8 cellular contexts compared by ENCODE assay signal in genomic region chr5:170633235-170634041, GRCh38.
A peak's percentile ranks its signal among the peaks of the same experiment; 100 is the strongest.
DNase-seq lines count a peak whose midpoint lies in the region; ATAC-seq and TF ChIP-seq lines count a peak whose summit lies in the region.

No MANE protein-coding gene starts in this region.

- peak; percentile 10 for ATAC-seq in GM18909 (IDR thresholded peaks at IDR 0.05; ENCODE audit: poor library complexity, unreplicated experiment)
- peak; percentile 86 for ATAC-seq in sciatic nerve

- intact Hi-C loops in sciatic nerve (cut with DNase I) = loop anchor here (2.0 kb wide), 1 partner anchor 197 kb away; no protein-coding TSS in a partner anchor

- H3K36me3 Mint-ChIP-seq in brain = no peaks in the 10 kb centered on the region

- peaks cover 10% of the 10 kb centered on the region; the same call in 1 of the 2 replicates for H3K4me1 ChIP-seq in iPS-20b (ENCODE audit: insufficient read depth, low read length)

- DNase-seq in AG09319 (ENCODE audit: extremely low read depth, low read depth) (peak; percentile 44), NCI-H82 treated with DMSO at 0.1 percent for 48 hours (lab: John Stamatoyannopoulos, UW; ENCODE audit: unreplicated experiment) (peak; percentile 6), sciatic nerve (ENCODE audit: low spot score) (peak; percentile 71), HuH-7.5 (ENCODE audit: low spot score) (no peak)
- DNase-seq in stimulated activated CD4-positive, alpha-beta T cell treated with anti-CD3 and anti-CD28 coated beads, Interleukin-1b, Interleukin-23, amount 100 ng/mL, for 48 hours = no peak

- H3K27me3 Mint-ChIP-seq in brain = peaks cover 6% of the 10 kb centered on the region

- peak overlapping the region; percentile 74 for H3K4me3 ChIP-seq in iPS-20b (ENCODE audit: low read length)

- H3K9me3 Mint-ChIP-seq in brain = peaks cover 0 to 3% (median 0%) of the 10 kb centered on the region in 5 experiments

- H3K4me3 Mint-ChIP-seq in brain = peak overlapping the region; percentile 77 to 82 (median 82)

- H3K27me3 ChIP-seq in iPS-20b (ENCODE audit: insufficient read depth, low read length) = no peaks in the 10 kb centered on the region

- peak overlapping the region; percentile 31 for H3K27ac ChIP-seq in iPS-20b (ENCODE audit: low read length)

- H3K27ac Mint-ChIP-seq in brain = peak overlapping the region; percentile 63 to 97 (median 86)

- peaks cover 66% of the 10 kb centered on the region for H3K4me1 Mint-ChIP-seq in brain

- H3K9me3 ChIP-seq in iPS-20b (ENCODE audit: insufficient read depth, low read depth, low read length) = no peaks in the 10 kb centered on the region

- TF ChIP-seq CTCF in AG09319 (IDR thresholded peaks at IDR 0.05; ENCODE audit: low read depth, low read length) = no peak
- peak; percentile 31 to 50 for TF ChIP-seq CTCF in brain (conservative IDR thresholded peaks at IDR 0.05)

- no peaks in the 10 kb centered on the region for H3K36me3 ChIP-seq in iPS-20b (ENCODE audit: insufficient read depth, low read depth, low read length)

- H3K9ac ChIP-seq in iPS-20b (ENCODE audit: low read depth, low read length) = peak overlapping the region; percentile 79; the same call in 1 of the 2 replicates

Comparison
In these comparisons a context has a peak if more than half of its experiments do, and no peak if none do; other contexts are left out.
1. DNase-seq: peak in AG09319 (single experiment), NCI-H82 treated with DMSO at 0.1 percent for 48 hours (single experiment) and sciatic nerve (single experiment); none in HuH-7.5 (single experiment) and stimulated activated CD4-positive, alpha-beta T cell treated with anti-CD3 and anti-CD28 coated beads, Interleukin-1b, Interleukin-23, amount 100 ng/mL, for 48 hours (single experiment).